Comparison of ENCODE assay signal across 8 cellular contexts in genomic region chr2:206275274-206276160, GRCh38. TPM values are rescaled to one million over a fixed set of nuclear protein-coding genes. Genes with fewer than 3 reads are reported as not detected.
DNase-seq lines count a peak whose midpoint lies in the region; ATAC-seq and TF ChIP-seq lines count a peak whose summit lies in the region.

No MANE protein-coding gene starts in this region.

- H3K36me3 ChIP-seq in breast epithelium (no peaks in the 10 kb centered on the region), stomach smooth muscle (ENCODE audit: control insufficient read depth in 2 of 2, insufficient read depth in 2 of 2, low read length in 2 of 2) (no peaks in the 10 kb centered on the region)

- ATAC-seq in HG02852 (IDR thresholded peaks at IDR 0.05; ENCODE audit: unreplicated experiment), result peak; percentile 28

- peak overlapping the region; percentile 43 to 72 for H3K9ac ChIP-seq in stomach smooth muscle (ENCODE audit: low read length in 2 of 2)

- TF ChIP-seq POLR2A in breast epithelium (IDR thresholded peaks at IDR 0.05), result no peak

- H3K27ac ChIP-seq in breast epithelium, result peak overlapping the region; percentile 71 to 83
- no peak overlapping the region for H3K27ac ChIP-seq in stomach smooth muscle (ENCODE audit: low read length)

- peaks cover 0 to 31% of the 10 kb centered on the region in 2 donors for H3K27me3 ChIP-seq in breast epithelium
- H3K27me3 ChIP-seq in stomach smooth muscle (ENCODE audit: control insufficient read depth in 1 of 2, insufficient read depth in 2 of 2, low read length in 2 of 2), result peaks cover 19 to 36% of the 10 kb centered on the region in 2 donors

- TF ChIP-seq CTCF in AG04449 (IDR thresholded peaks at IDR 0.05; ENCODE audit: insufficient read depth, low read length, missing control alignments), result no peak
- TF ChIP-seq CTCF in GM12875 (IDR thresholded peaks at IDR 0.05; ENCODE audit: borderline replicate concordance, insufficient read depth, low read depth, low read length), result no peak
- no peak for TF ChIP-seq CTCF in breast epithelium (IDR thresholded peaks at IDR 0.05)

- CTCF ChIA-PET in AG04449 (lab: Yijun Ruan, JAX), result interaction anchor here (0.9 kb wide), 1 partner anchor 10 kb away, joined by 3 read pairs; no protein-coding TSS in a partner anchor

- POLR2A ChIA-PET in AG04449 (lab: Yijun Ruan, JAX), result no interaction called here

- intact Hi-C loops in breast epithelium (cut with DNase I; ENCODE audit: low total_unique reads), result no loop called here

- no peak for DNase-seq in AG04449 (ENCODE audit: low read depth, low spot score)
- peak; percentile 1 for DNase-seq in NCI-H226
- no peak for DNase-seq in breast epithelium (ENCODE audit: low spot score in 2 of 2)
- peak; percentile 6 for DNase-seq in kidney glomerular epithelial cell (lab: John Stamatoyannopoulos, UW)
- DNase-seq in HuH-7.5 (ENCODE audit: low spot score), result no peak

- H3K4me1 ChIP-seq in breast epithelium, result no peaks in the 10 kb centered on the region
- peaks cover 3% of the 10 kb centered on the region for H3K4me1 ChIP-seq in stomach smooth muscle (ENCODE audit: control insufficient read depth, insufficient read depth, low read length)

- H3K9me3 ChIP-seq in breast epithelium (no peaks in the 10 kb centered on the region), stomach smooth muscle (ENCODE audit: control insufficient read depth in 2 of 2, low read length in 2 of 2) (no peaks in the 10 kb centered on the region)

- peak overlapping the region; percentile 68 for H3K4me3 ChIP-seq in AG04449 (ENCODE audit: low read depth, low read length)
- peak overlapping the region; percentile 64 for H3K4me3 ChIP-seq in GM12875 (ENCODE audit: low read depth, low read length)
- H3K4me3 ChIP-seq in breast epithelium, result peak overlapping the region; percentile 62 to 87 (median 69)
- H3K4me3 ChIP-seq in stomach smooth muscle (ENCODE audit: low read length in 2 of 2), result peak overlapping the region; percentile 66 to 73

RNA-seq across cellular contexts. Expression of gene ZDBF2, which starts 1.1 kb away (rescaled TPM):
- total RNA-seq in breast epithelium, result 10 to 100 TPM in 2 of 3 donors, 1 to 10 TPM in 1; 7.2 to 14.9 (median 10.2) TPM

Comparison
In these comparisons a context has a peak if more than half of its experiments do, and no peak if none do; other contexts are left out.
1. DNase-seq: peak in NCI-H226 (single experiment) and kidney glomerular epithelial cell (single experiment); none in AG04449 (single experiment), breast epithelium (0 of 2) and HuH-7.5 (single experiment).
2. Peak in every context shown above with its lines, with median percentiles within 50 percentile points of each other: H3K4me3 ChIP-seq.